18 cellular contexts compared by ENCODE assay signal in the genomic region with DNA sequence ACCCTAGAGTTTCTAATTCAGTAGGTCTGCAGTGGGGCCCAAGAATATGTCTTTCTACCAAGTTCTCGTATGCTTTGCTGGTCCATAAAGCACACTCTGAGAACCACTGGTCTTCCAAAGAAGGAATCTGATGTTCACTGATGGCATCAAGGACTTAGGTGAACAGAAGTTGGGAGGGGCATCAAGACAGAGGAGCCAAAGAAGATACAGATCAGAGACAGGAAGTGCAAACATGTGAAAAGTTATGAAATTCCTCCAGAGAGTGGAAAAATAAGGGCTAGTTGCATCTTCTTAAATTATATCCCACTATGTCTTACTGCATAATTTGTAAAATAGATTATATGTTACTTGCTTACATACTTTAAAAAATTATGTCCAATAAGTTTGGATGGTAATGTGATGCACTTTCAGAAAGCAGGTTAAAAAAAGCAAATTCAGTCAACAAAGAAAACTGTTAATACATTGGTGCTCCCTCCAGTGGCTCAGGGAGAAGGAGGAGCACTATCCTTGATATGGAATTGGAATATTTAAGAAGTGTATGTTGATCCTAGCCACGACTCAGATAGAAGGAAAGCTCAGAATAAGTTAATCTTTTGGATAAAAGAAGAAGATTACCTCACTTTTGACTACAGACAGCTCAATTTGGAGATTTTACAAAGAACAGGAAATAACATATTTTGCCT. TPM values are rescaled to one million over a fixed set of nuclear protein-coding genes. Genes with fewer than 3 reads are reported as not detected.
DNase-seq lines count a peak whose midpoint lies in the region; ATAC-seq and TF ChIP-seq lines count a peak whose summit lies in the region.
"Had no signal": no experiment of that assay in that cellular context is flagged by ENCODE, and none has a peak within 500 bp of the region (broad histone marks: within the 10 kb centered on the region; RNA-seq: fewer than 3 reads in every experiment).

No MANE protein-coding gene starts in this region.

- H3K27ac ChIP-seq in mammary epithelial cell (ENCODE audit: insufficient read depth, low read depth, low read length): no peak overlapping the region
- peak overlapping the region; percentile 64 to 88 (median 80) for H3K27ac ChIP-seq in thyroid gland
- no peak overlapping the region for H3K27ac ChIP-seq in lower lobe of right lung
- H3K27ac ChIP-seq: HL-60 had no signal

- no peaks in the 10 kb centered on the region for H3K9me3 ChIP-seq in mammary epithelial cell (replicated peaks; ENCODE audit: insufficient read depth, low read length)
- H3K9me3 ChIP-seq in thyroid gland: no peaks in the 10 kb centered on the region
- H3K9me3 ChIP-seq in lower lobe of right lung: no peaks in the 10 kb centered on the region

- no peak for DNase-seq in MCF 10A (ENCODE audit: unreplicated experiment)
- no peak for DNase-seq in mammary epithelial cell
- DNase-seq in fibroblast of mammary gland (ENCODE audit: low read depth): no peak
- no peak for DNase-seq in thyroid gland
- no peak for DNase-seq in SKM-1 treated with dmso at 0.1 percent for 144 hours (lab: John Stamatoyannopoulos, UW; ENCODE audit: unreplicated experiment)
- no peak for DNase-seq in 8988T
- DNase-seq in lower lobe of right lung: no peak
- DNase-seq: ACHN; activated CD4-positive, alpha-beta T cell treated with anti-CD3 and anti-CD28 coated beads, Interleukin-2, amount 50 U/mL, for 1 hour; erythroblast; hypothalamus; NCI-H1930; NCI-H524; substantia nigra; T1000 had no signal

- ATAC-seq in SK-N-SH treated with all-trans-retinoic acid at 6 μM for 48 hours (peak; percentile 20; the same call in 1 of the 3 replicates), lower lobe of right lung (no peak)

- no peak for TF ChIP-seq POLR2A in thyroid gland (IDR thresholded peaks at IDR 0.05)

- peaks cover 84% of the 10 kb centered on the region for H3K79me2 ChIP-seq in mammary epithelial cell (ENCODE audit: insufficient read depth, low read length)

- intact Hi-C loops in MCF 10A (cut with micrococcal nuclease): no loop called here
- intact Hi-C loops in mammary epithelial cell (cut with micrococcal nuclease): no loop called here
- intact Hi-C loops in thyroid gland (cut with DNase I): no loop called here
- intact Hi-C loops in lower lobe of right lung (cut with DNase I): no loop called here

- in situ Hi-C loops in mammary epithelial cell (cut with MboI; ENCODE audit: low sequenced_read_pairs in 2 of 2): no loop called here

- H3K4me2 ChIP-seq in mammary epithelial cell (ENCODE audit: insufficient read depth, low read depth, low read length): no peak overlapping the region

- no peaks in the 10 kb centered on the region for H3K27me3 Mint-ChIP-seq in MCF 10A (ENCODE audit: insufficient read depth, unreplicated experiment)
- H3K27me3 Mint-ChIP-seq: activated naive CD8-positive, alpha-beta T cell had no signal

- peak overlapping the region; percentile 18 for H3K27ac Mint-ChIP-seq in MCF 10A (ENCODE audit: low read depth, unreplicated experiment)
- H3K27ac Mint-ChIP-seq: activated naive CD8-positive, alpha-beta T cell had no signal

- TF ChIP-seq CTCF in MCF 10A (IDR thresholded peaks at IDR 0.05; ENCODE audit: unreplicated experiment) (no peak), mammary epithelial cell (conservative IDR thresholded peaks at IDR 0.05 in 1 of 2, IDR thresholded peaks at IDR 0.05 in 1 of 2; ENCODE audit: extremely low read depth in 1 of 2, insufficient read depth in 1 of 2, low read depth in 1 of 2, low read length in 2 of 2) (peak in 1 of 2 donors; percentile 20), fibroblast of mammary gland (conservative IDR thresholded peaks at IDR 0.05; ENCODE audit: control insufficient read depth, insufficient read depth, low read depth, low read length) (peak; percentile 23), thyroid gland (IDR thresholded peaks at IDR 0.05) (peak in 2 of 6 experiments; percentile 16 to 19), lower lobe of right lung (IDR thresholded peaks at IDR 0.05) (no peak)

- no peak overlapping the region for H3K4me3 ChIP-seq in mammary epithelial cell (replicated peaks in 1 of 3; ENCODE audit: insufficient read depth in 1 of 3, low read depth in 2 of 3, low read length in 3 of 3)
- no peak overlapping the region for H3K4me3 ChIP-seq in fibroblast of mammary gland (ENCODE audit: control insufficient read depth, low read depth, low read length)
- H3K4me3 ChIP-seq in thyroid gland (replicated peaks in 1 of 3): no peak overlapping the region
- H3K4me3 ChIP-seq in lower lobe of right lung: no peak overlapping the region

- POLR2A ChIA-PET in MCF 10A (lab: Yijun Ruan, JAX): interaction anchor here (1.5 kb wide), 1 partner anchor 13 kb away, joined by 3 read pairs; no protein-coding TSS in a partner anchor

- H3K4me1 ChIP-seq in mammary epithelial cell (ENCODE audit: insufficient read depth, low read length): peaks cover 21% of the 10 kb centered on the region
- H3K4me1 ChIP-seq in thyroid gland: peaks cover 83 to 96% of the 10 kb centered on the region in 2 donors
- peaks cover 50% of the 10 kb centered on the region for H3K4me1 ChIP-seq in lower lobe of right lung

- no peak overlapping the region for H3K9ac ChIP-seq in mammary epithelial cell (ENCODE audit: insufficient read depth, low read length)

- no peaks in the 10 kb centered on the region for H4K20me1 ChIP-seq in mammary epithelial cell (ENCODE audit: insufficient read depth, low read length)

- dilution Hi-C loops in mammary epithelial cell (cut with HindIII; ENCODE audit: low sequenced_read_pairs): no loop called here

- 50% methylated on average over 2 of the region's 2 CpGs for WGBS in mammary epithelial cell (ENCODE audit: low coverage, missing lambda C conversion rate)
- WGBS in thyroid gland, 2 donors: 73 to 77% methylated on average over 2 of the region's 2 CpGs

- H3K27me3 ChIP-seq in mammary epithelial cell (ENCODE audit: insufficient read depth, low read length) (no peaks in the 10 kb centered on the region), thyroid gland (no peaks in the 10 kb centered on the region), lower lobe of right lung (ENCODE audit: low read depth) (no peaks in the 10 kb centered on the region)

- H3K4me1 Mint-ChIP-seq in MCF 10A (ENCODE audit: insufficient read depth, unreplicated experiment): peaks cover 51% of the 10 kb centered on the region

- H3K36me3 ChIP-seq in mammary epithelial cell (ENCODE audit: insufficient read depth, low read length): no peaks in the 10 kb centered on the region
- H3K36me3 ChIP-seq in thyroid gland: no peaks in the 10 kb centered on the region
- no peaks in the 10 kb centered on the region for H3K36me3 ChIP-seq in lower lobe of right lung

- CTCF ChIA-PET in MCF 10A (lab: Yijun Ruan, JAX): interaction anchor here (1.0 to 3.7 kb wide), 3 partner anchors 29 to 56 kb away, joined by 3 to 13 read pairs (median 4); a partner anchor contains a TSS
- CTCF ChIA-PET in mammary epithelial cell (lab: Charles Lee; ENCODE audit: low non-redundant PET): no interaction called here

- BruUV-seq in MCF 10A (replicated peaks; lab: Mats Ljungman, UMichigan) (no TSS peak), mammary epithelial cell (replicated peaks; lab: Mats Ljungman, UMichigan) (no TSS peak)

- H3K36me3 Mint-ChIP-seq in MCF 10A (ENCODE audit: insufficient read depth, unreplicated experiment): peaks cover 15% of the 10 kb centered on the region

- no peak overlapping the region for H2AFZ ChIP-seq in mammary epithelial cell (ENCODE audit: low read depth, low read length)

- no peaks in the 10 kb centered on the region for H3K9me3 Mint-ChIP-seq in MCF 10A (ENCODE audit: unreplicated experiment)

- no peak overlapping the region for H3K4me3 Mint-ChIP-seq in MCF 10A (ENCODE audit: unreplicated experiment)
- H3K4me3 Mint-ChIP-seq: activated naive CD8-positive, alpha-beta T cell had no signal

TF ChIP-seq in SK-N-SH treated with all-trans-retinoic acid at 6 μM for 48 hours, 23 proteins besides CTCF, POLR2A, EP300 and RAD21 (continues in another document):
- TF ChIP-seq, protein P1, sequence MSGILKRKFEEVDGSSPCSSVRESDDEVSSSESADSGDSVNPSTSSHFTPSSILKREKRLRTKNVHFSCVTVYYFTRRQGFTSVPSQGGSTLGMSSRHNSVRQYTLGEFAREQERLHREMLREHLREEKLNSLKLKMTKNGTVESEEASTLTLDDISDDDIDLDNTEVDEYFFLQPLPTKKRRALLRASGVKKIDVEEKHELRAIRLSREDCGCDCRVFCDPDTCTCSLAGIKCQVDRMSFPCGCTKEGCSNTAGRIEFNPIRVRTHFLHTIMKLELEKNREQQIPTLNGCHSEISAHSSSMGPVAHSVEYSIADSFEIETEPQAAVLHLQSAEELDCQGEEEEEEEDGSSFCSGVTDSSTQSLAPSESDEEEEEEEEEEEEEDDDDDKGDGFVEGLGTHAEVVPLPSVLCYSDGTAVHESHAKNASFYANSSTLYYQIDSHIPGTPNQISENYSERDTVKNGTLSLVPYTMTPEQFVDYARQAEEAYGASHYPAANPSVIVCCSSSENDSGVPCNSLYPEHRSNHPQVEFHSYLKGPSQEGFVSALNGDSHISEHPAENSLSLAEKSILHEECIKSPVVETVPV (CRISPR knock-in tag; IDR thresholded peaks at IDR 0.05): no peak
- TF ChIP-seq TOX (CRISPR knock-in tag; IDR thresholded peaks at IDR 0.05; ENCODE audit: borderline replicate concordance) (no peak), ZNF565 (CRISPR knock-in tag; conservative IDR thresholded peaks at IDR 0.05; ENCODE audit: low read depth) (no peak), ISL1 (CRISPR knock-in tag; IDR thresholded peaks at IDR 0.05) (no peak), ZFP30 (CRISPR knock-in tag; IDR thresholded peaks at IDR 0.05) (no peak), ESRRG (CRISPR knock-in tag; IDR thresholded peaks at IDR 0.05) (no peak), GLIS3 (CRISPR knock-in tag; IDR thresholded peaks at IDR 0.05) (no peak), ZNF8 (CRISPR knock-in tag; IDR thresholded peaks at IDR 0.05) (no peak)
- TF ChIP-seq, protein P2, sequence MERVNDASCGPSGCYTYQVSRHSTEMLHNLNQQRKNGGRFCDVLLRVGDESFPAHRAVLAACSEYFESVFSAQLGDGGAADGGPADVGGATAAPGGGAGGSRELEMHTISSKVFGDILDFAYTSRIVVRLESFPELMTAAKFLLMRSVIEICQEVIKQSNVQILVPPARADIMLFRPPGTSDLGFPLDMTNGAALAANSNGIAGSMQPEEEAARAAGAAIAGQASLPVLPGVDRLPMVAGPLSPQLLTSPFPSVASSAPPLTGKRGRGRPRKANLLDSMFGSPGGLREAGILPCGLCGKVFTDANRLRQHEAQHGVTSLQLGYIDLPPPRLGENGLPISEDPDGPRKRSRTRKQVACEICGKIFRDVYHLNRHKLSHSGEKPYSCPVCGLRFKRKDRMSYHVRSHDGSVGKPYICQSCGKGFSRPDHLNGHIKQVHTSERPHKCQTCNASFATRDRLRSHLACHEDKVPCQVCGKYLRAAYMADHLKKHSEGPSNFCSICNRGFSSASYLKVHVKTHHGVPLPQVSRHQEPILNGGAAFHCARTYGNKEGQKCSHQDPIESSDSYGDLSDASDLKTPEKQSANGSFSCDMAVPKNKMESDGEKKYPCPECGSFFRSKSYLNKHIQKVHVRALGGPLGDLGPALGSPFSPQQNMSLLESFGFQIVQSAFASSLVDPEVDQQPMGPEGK (CRISPR knock-in tag; IDR thresholded peaks at IDR 0.05; ENCODE audit: borderline replicate concordance): no peak

RNA-seq across cellular contexts. Expression of a gene that starts 35.8 kb away (rescaled TPM):
- 74.2 and 79.4 TPM in 2 replicates for total RNA-seq in MCF 10A (2022)
- total RNA-seq in mammary epithelial cell: 10 to 100 TPM; 26.3 to 63.5 TPM
- 22.4 TPM for polyA plus RNA-seq in mammary epithelial cell
- polyA minus RNA-seq in mammary epithelial cell: 47.2 TPM
- total RNA-seq in thyroid gland: 100 to 1,000 TPM in 2 of 4 donors, 10 to 100 TPM in 2; 86.1 to 143 (median 103) TPM
- total RNA-seq in lower lobe of right lung: 48.9 TPM

Comparison
In these comparisons a context has a peak if more than half of its experiments do, and no peak if none do; other contexts are left out.
1. H3K27ac ChIP-seq: peak in thyroid gland (3 of 3); none in mammary epithelial cell (single experiment) and lower lobe of right lung (single experiment).